ENCODE assay signal across 8 cellular contexts in genomic region chr12:94762259-94762942, GRCh38.
DNase-seq lines count a peak whose midpoint lies in the region; ATAC-seq and TF ChIP-seq lines count a peak whose summit lies in the region.

No MANE protein-coding gene starts in this region.

- CTCF ChIA-PET in activated CD8-positive, alpha-beta memory T cell treated with anti-CD3 and anti-CD28 coated beads, Interleukin-2, amount 10 ng/mL, durations not matched to agents 7 days and 5 days (lab: Charles Lee), result interaction anchor here (1.1 to 1.4 kb wide), 2 partner anchors 11 to 16 kb away, joined by 3 read pairs; no protein-coding TSS in a partner anchor

- H3K9me3 ChIP-seq in SJSA1 (replicated peaks) (no peaks in the 10 kb centered on the region), thyroid gland (no peaks in the 10 kb centered on the region)

- peaks cover 14% of the 10 kb centered on the region for H3K4me1 Mint-ChIP-seq in activated CD8-positive, alpha-beta memory T cell treated with anti-CD3 and anti-CD28 coated beads, Interleukin-2, amount 10 ng/mL, durations not matched to agents 7 days and 5 days

- DNase-seq in activated CD8-positive, alpha-beta memory T cell treated with anti-CD3 and anti-CD28 coated beads, Interleukin-2, amount 10 ng/mL, durations not matched to agents 7 days and 5 days, result no peak
- no peak for DNase-seq in activated CD8-positive, alpha-beta memory T cell treated with anti-CD3 and anti-CD28 coated beads for 24 hours
- DNase-seq in SJSA1 (ENCODE audit: low read depth in 1 of 2, low spot score in 2 of 2) (no peak), thyroid gland (no peak), GM19240 (ENCODE audit: insufficient read length, low spot score) (no peak), Right ventricle myocardium superior (no peak), DMS79 (lab: John Stamatoyannopoulos, UW) (no peak)

- peak overlapping the region; percentile 22 for H3K27ac Mint-ChIP-seq in activated CD8-positive, alpha-beta memory T cell treated with anti-CD3 and anti-CD28 coated beads, Interleukin-2, amount 10 ng/mL, durations not matched to agents 7 days and 5 days

- peaks cover 18% of the 10 kb centered on the region for H3K27me3 Mint-ChIP-seq in activated CD8-positive, alpha-beta memory T cell treated with anti-CD3 and anti-CD28 coated beads, Interleukin-2, amount 10 ng/mL, durations not matched to agents 7 days and 5 days

- no peaks in the 10 kb centered on the region for H3K9me3 Mint-ChIP-seq in activated CD8-positive, alpha-beta memory T cell treated with anti-CD3 and anti-CD28 coated beads, Interleukin-2, amount 10 ng/mL, durations not matched to agents 7 days and 5 days (ENCODE audit: low read depth)

- H3K4me3 ChIP-seq in SJSA1 (no peak overlapping the region), thyroid gland (replicated peaks in 1 of 3) (no peak overlapping the region)

- intact Hi-C loops in thyroid gland (cut with DNase I), result loop anchor here (2.0 kb wide), 1 partner anchor 216 kb away; no protein-coding TSS in a partner anchor
- intact Hi-C loops in Right ventricle myocardium superior (cut with DNase I), result loop anchor here (10.0 kb wide), 1 partner anchor 218 kb away; no protein-coding TSS in a partner anchor

- H3K36me3 ChIP-seq in SJSA1 (no peaks in the 10 kb centered on the region), thyroid gland (no peaks in the 10 kb centered on the region)

- no peaks in the 10 kb centered on the region for H3K27me3 ChIP-seq in SJSA1 (replicated peaks)
- no peaks in the 10 kb centered on the region for H3K27me3 ChIP-seq in thyroid gland

- peak overlapping the region; percentile 79 for H3K27ac ChIP-seq in SJSA1
- peak overlapping the region; percentile 50 to 90 (median 63) for H3K27ac ChIP-seq in thyroid gland

- no peak for TF ChIP-seq POLR2A in thyroid gland (IDR thresholded peaks at IDR 0.05)

- H3K4me3 Mint-ChIP-seq in activated CD8-positive, alpha-beta memory T cell treated with anti-CD3 and anti-CD28 coated beads, Interleukin-2, amount 10 ng/mL, durations not matched to agents 7 days and 5 days, result no peak overlapping the region

- peak; percentile 82 for ATAC-seq in activated CD8-positive, alpha-beta memory T cell treated with anti-CD3 and anti-CD28 coated beads, Interleukin-2, amount 10 ng/mL, durations not matched to agents 7 days and 5 days
- ATAC-seq in HG02852 (IDR thresholded peaks at IDR 0.05; ENCODE audit: unreplicated experiment), result peak; percentile 81
- no peak for ATAC-seq in Right ventricle myocardium superior (ENCODE audit: poor library complexity)

- H3K36me3 Mint-ChIP-seq in activated CD8-positive, alpha-beta memory T cell treated with anti-CD3 and anti-CD28 coated beads, Interleukin-2, amount 10 ng/mL, durations not matched to agents 7 days and 5 days, result no peaks in the 10 kb centered on the region

- TF ChIP-seq CTCF in thyroid gland (IDR thresholded peaks at IDR 0.05), result no peak

- WGBS in thyroid gland, 2 donors, result 71 to 77% methylated on average over 4 of the region's 4 CpGs

- H3K4me1 ChIP-seq in SJSA1 (replicated peaks) (peaks cover 12% of the 10 kb centered on the region), thyroid gland (peaks cover 0 to 14% of the 10 kb centered on the region in 2 donors)
